ENCODE assay signal across 8 cellular contexts in genomic region chr3:138329127-138329983, GRCh38. TPM values are rescaled to one million over a fixed set of nuclear protein-coding genes. Genes with fewer than 3 reads are reported as not detected.
DNase-seq lines count a peak whose midpoint lies in the region; ATAC-seq, FAIRE-seq and TF ChIP-seq lines count a peak whose summit lies in the region.

NME9 (minus strand) TSS chr3:138329851; CDS start chr3:138329335, 516 bp downstream.

- no peaks in the 10 kb centered on the region for H3K9me3 Mint-ChIP-seq in stimulated activated naive CD8-positive, alpha-beta T cell treated with anti-CD3 and anti-CD28 coated beads, Interleukin-15, amount 100 ng/mL, for 72 hours

- H3K9ac ChIP-seq in neural cell (ENCODE audit: low read length): peak within 1 kb of the TSS; percentile 81

- peaks cover 24% of the 10 kb centered on the region for H3K4me1 ChIP-seq in foreskin keratinocyte

- DNase-seq in DMS79 (lab: John Stamatoyannopoulos, UW) (peak; percentile 92), H54 (ENCODE audit: insufficient read length, low spot score) (peak; percentile 84), MG63 (peak; percentile 63), SIG-M5 treated with dmso at 0.1 percent for 504 hours (lab: John Stamatoyannopoulos, UW; ENCODE audit: unreplicated experiment) (peak; percentile 80), activated gamma-delta T cell treated with Interleukin-2 at 50 U/mL for 16 hours (peak; percentile 87), foreskin keratinocyte (no peak)
- DNase-seq in stimulated activated naive CD8-positive, alpha-beta T cell treated with anti-CD3 and anti-CD28 coated beads, Interleukin-15, amount 100 ng/mL, for 72 hours: peak; percentile 86 to 90

- peak within 1 kb of the TSS; percentile 89 to 92 for H3K4me3 Mint-ChIP-seq in stimulated activated naive CD8-positive, alpha-beta T cell treated with anti-CD3 and anti-CD28 coated beads, Interleukin-15, amount 100 ng/mL, for 72 hours

- H3K9me3 ChIP-seq in MG63 (no peaks in the 10 kb centered on the region), neural cell (ENCODE audit: low read length) (no peaks in the 10 kb centered on the region)

- peak; percentile 57 for ATAC-seq in foreskin keratinocyte
- ATAC-seq in stimulated activated naive CD8-positive, alpha-beta T cell treated with anti-CD3 and anti-CD28 coated beads, Interleukin-15, amount 100 ng/mL, for 72 hours: peak; percentile 89

- H3K4me1 Mint-ChIP-seq in stimulated activated naive CD8-positive, alpha-beta T cell treated with anti-CD3 and anti-CD28 coated beads, Interleukin-15, amount 100 ng/mL, for 72 hours: peaks cover 46% of the 10 kb centered on the region

- peak within 1 kb of the TSS; percentile 82 to 94 for H3K27ac Mint-ChIP-seq in stimulated activated naive CD8-positive, alpha-beta T cell treated with anti-CD3 and anti-CD28 coated beads, Interleukin-15, amount 100 ng/mL, for 72 hours

- TF ChIP-seq CTCF in foreskin keratinocyte (conservative IDR thresholded peaks at IDR 0.05) (peak; percentile 66), neural cell (IDR thresholded peaks at IDR 0.05; ENCODE audit: poor library complexity, severe bottlenecking) (peak; percentile 83)

- peak; percentile 60 for TF ChIP-seq RAD21 in neural cell (conservative IDR thresholded peaks at IDR 0.05)

- H3K4me2 ChIP-seq in neural cell (ENCODE audit: low read length): peak within 1 kb of the TSS; percentile 87

- no peaks in the 10 kb centered on the region for H3K9me2 ChIP-seq in neural cell (ENCODE audit: insufficient read depth, low read length)

- H3K27me3 ChIP-seq in MG63 (peaks cover 30% of the 10 kb centered on the region), foreskin keratinocyte (no peaks in the 10 kb centered on the region), neural cell (ENCODE audit: insufficient read depth, low read depth, low read length) (no peaks in the 10 kb centered on the region)

- H3F3A ChIP-seq in neural cell (ENCODE audit: insufficient read depth, low read length, poor library complexity, severe bottlenecking): peaks cover 4% of the 10 kb centered on the region

- no peaks in the 10 kb centered on the region for H4K20me1 ChIP-seq in neural cell (ENCODE audit: insufficient read depth)

- TF ChIP-seq POLR2A in H54 (IDR thresholded peaks at IDR 0.05; ENCODE audit: low read depth, low read length): no peak

- TF ChIP-seq EP300 in neural cell (conservative IDR thresholded peaks at IDR 0.05; ENCODE audit: poor library complexity, severe bottlenecking): peak; percentile 58

- H2AFZ ChIP-seq in neural cell (ENCODE audit: low read depth, low read length): peak within 1 kb of the TSS; percentile 70

- H3K36me3 ChIP-seq in MG63: no peaks in the 10 kb centered on the region
- H3K36me3 ChIP-seq in neural cell (ENCODE audit: insufficient read depth, low read length): no peaks in the 10 kb centered on the region

- H3K4me3 ChIP-seq in MG63 (peak within 1 kb of the TSS; percentile 36), neural cell (ENCODE audit: low read length) (peak within 1 kb of the TSS; percentile 81)

- H3K27ac ChIP-seq in foreskin keratinocyte (peak within 1 kb of the TSS; percentile 23), neural cell (ENCODE audit: low read length) (peak within 1 kb of the TSS; percentile 90)

- FAIRE-seq in H54 (lab: Jason Lieb, UNC): peak; percentile 83

- no peaks in the 10 kb centered on the region for H3K27me3 Mint-ChIP-seq in stimulated activated naive CD8-positive, alpha-beta T cell treated with anti-CD3 and anti-CD28 coated beads, Interleukin-15, amount 100 ng/mL, for 72 hours

- H3K79me2 ChIP-seq in neural cell (replicated peaks; ENCODE audit: insufficient read depth, low read length): peaks cover 4% of the 10 kb centered on the region

TF ChIP-seq in neural cell, 6 proteins besides CTCF, POLR2A, EP300 and RAD21:
- TF ChIP-seq POLR2AphosphoS5 (IDR thresholded peaks at IDR 0.05) (peak; percentile 78), EZH2 (IDR thresholded peaks at IDR 0.05; ENCODE audit: borderline replicate concordance, insufficient read depth, low read length, poor library complexity, severe bottlenecking) (no peak), SMC3 (conservative IDR thresholded peaks at IDR 0.05; ENCODE audit: poor library complexity) (peak; percentile 33), TAF1 (IDR thresholded peaks at IDR 0.05; ENCODE audit: low read depth) (peak; percentile 41), MXI1 (conservative IDR thresholded peaks at IDR 0.05; ENCODE audit: poor library complexity, severe bottlenecking) (peak; percentile 66)
- TF ChIP-seq, protein P1, sequence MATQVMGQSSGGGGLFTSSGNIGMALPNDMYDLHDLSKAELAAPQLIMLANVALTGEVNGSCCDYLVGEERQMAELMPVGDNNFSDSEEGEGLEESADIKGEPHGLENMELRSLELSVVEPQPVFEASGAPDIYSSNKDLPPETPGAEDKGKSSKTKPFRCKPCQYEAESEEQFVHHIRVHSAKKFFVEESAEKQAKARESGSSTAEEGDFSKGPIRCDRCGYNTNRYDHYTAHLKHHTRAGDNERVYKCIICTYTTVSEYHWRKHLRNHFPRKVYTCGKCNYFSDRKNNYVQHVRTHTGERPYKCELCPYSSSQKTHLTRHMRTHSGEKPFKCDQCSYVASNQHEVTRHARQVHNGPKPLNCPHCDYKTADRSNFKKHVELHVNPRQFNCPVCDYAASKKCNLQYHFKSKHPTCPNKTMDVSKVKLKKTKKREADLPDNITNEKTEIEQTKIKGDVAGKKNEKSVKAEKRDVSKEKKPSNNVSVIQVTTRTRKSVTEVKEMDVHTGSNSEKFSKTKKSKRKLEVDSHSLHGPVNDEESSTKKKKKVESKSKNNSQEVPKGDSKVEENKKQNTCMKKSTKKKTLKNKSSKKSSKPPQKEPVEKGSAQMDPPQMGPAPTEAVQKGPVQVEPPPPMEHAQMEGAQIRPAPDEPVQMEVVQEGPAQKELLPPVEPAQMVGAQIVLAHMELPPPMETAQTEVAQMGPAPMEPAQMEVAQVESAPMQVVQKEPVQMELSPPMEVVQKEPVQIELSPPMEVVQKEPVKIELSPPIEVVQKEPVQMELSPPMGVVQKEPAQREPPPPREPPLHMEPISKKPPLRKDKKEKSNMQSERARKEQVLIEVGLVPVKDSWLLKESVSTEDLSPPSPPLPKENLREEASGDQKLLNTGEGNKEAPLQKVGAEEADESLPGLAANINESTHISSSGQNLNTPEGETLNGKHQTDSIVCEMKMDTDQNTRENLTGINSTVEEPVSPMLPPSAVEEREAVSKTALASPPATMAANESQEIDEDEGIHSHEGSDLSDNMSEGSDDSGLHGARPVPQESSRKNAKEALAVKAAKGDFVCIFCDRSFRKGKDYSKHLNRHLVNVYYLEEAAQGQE (IDR thresholded peaks at IDR 0.05; ENCODE audit: borderline replicate concordance): peak; percentile 75

RNA-seq across cellular contexts. Expression of gene NME9, which starts in this region (rescaled TPM):
- total RNA-seq in MG63 (2014; rRNA removed; shearing (Covaris generic); ENCODE audit: low replicate concordance): 3.1 TPM in 1 of 2 replicates, not detected in the other
- total RNA-seq in foreskin keratinocyte: not detected in 2 replicates
- polyA plus RNA-seq in foreskin keratinocyte: not detected in 2 replicates
- 17.4 and 40.3 TPM in 2 replicates for polyA plus RNA-seq in neural cell
- polyA minus RNA-seq in neural cell: 20.5 and 24.7 TPM in 2 replicates

Comparison
In these comparisons a context has a peak if more than half of its experiments do, and no peak if none do; other contexts are left out.
1. RNA of gene NME9 (polyA plus RNA-seq): 17.4 to 40.3 TPM in neural cell; not detected in foreskin keratinocyte; every median in the first group is over 10 times any median in the second.
2. Peak in ATAC-seq and H3K27ac ChIP-seq in foreskin keratinocyte; RNA of the gene not detected or under 1 TPM.
3. DNase-seq: peak in DMS79 (single experiment), H54 (single experiment), MG63 (single experiment), SIG-M5 treated with dmso at 0.1 percent for 504 hours (single experiment), activated gamma-delta T cell treated with Interleukin-2 at 50 U/mL for 16 hours (single experiment) and stimulated activated naive CD8-positive, alpha-beta T cell treated with anti-CD3 and anti-CD28 coated beads, Interleukin-15, amount 100 ng/mL, for 72 hours (2 of 2); none in foreskin keratinocyte (0 of 2).